24 cellular contexts compared by ENCODE assay signal in the genomic region with DNA sequence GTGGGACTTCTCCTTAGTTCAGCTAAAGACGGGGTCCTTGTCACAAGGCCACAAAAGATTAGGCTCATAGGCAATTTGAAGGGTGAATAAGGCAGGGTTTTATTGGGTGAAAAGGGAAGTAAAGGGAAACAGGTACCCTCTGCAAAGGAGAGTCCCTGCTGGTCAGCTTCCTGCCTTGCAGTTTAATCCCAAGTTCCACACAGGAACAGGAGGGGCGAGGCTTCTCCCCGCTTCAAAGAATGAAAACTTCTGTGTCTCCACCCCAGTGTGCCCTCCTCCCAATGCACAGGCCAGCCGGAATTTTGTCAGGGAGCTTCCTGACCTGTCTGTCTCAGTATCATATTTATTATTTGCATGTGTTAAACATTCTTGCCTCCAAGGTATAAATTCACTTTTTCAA. TPM values are rescaled to one million over a fixed set of nuclear protein-coding genes. Genes with fewer than 3 reads are reported as not detected.
DNase-seq lines count a peak whose midpoint lies in the region; ATAC-seq and TF ChIP-seq lines count a peak whose summit lies in the region.
"Had no signal": no experiment of that assay in that cellular context is flagged by ENCODE, and none has a peak within 500 bp of the region (broad histone marks: within the 10 kb centered on the region; RNA-seq: fewer than 3 reads in every experiment).

No MANE protein-coding gene starts in this region.

- H2BK120ac ChIP-seq in H9 (ENCODE audit: low read depth, low read length, poor library complexity, severe bottlenecking) (no peak overlapping the region), mesendoderm (ENCODE audit: low read depth, low read length) (no peak overlapping the region)

- H3K9me3 Mint-ChIP-seq in H9 (peaks cover 58 to 59% of the 10 kb centered on the region in 2 experiments), endodermal cell (peaks cover 35% of the 10 kb centered on the region)

- intact Hi-C loops in A673 (cut with micrococcal nuclease; ENCODE audit: unreplicated experiment): loop anchor here (10.0 kb wide), 1 partner anchor 185 kb away; a partner anchor contains a TSS

- H3K4me2 ChIP-seq in H9 (ENCODE audit: insufficient read depth, insufficient read length, low read length): no peak overlapping the region
- H3K4me2 ChIP-seq in mesendoderm (ENCODE audit: low read length): no peak overlapping the region
- H3K4me2 ChIP-seq: BLaER1 had no signal

- no peak overlapping the region for H3K23ac ChIP-seq in H9 (ENCODE audit: insufficient read length, low read depth, low read length)
- no peak overlapping the region for H3K23ac ChIP-seq in mesendoderm (ENCODE audit: low read length)

- H3K4ac ChIP-seq in H9 (ENCODE audit: low read depth, low read length) (no peak overlapping the region), mesendoderm (ENCODE audit: low read depth, low read length) (no peak overlapping the region)

- ATAC-seq in upper lobe of left lung (ENCODE audit: low FRiP score in 2 of 2): no peak
- ATAC-seq: PC-3 had no signal

- no peak overlapping the region for H3T11ph ChIP-seq in H9 (ENCODE audit: low read length)

- H2BK5ac ChIP-seq in H9 (ENCODE audit: insufficient read length, low read length): no peak overlapping the region
- no peak overlapping the region for H2BK5ac ChIP-seq in mesendoderm (ENCODE audit: low read length)

- no peak overlapping the region for H2BK15ac ChIP-seq in H9 (ENCODE audit: low read depth, low read length)
- no peak overlapping the region for H2BK15ac ChIP-seq in mesendoderm (replicated peaks; ENCODE audit: low read depth)

- H2AFZ ChIP-seq in H9 (ENCODE audit: low read length): no peak overlapping the region

- H4K91ac ChIP-seq in H9 (ENCODE audit: insufficient read length, low read depth, low read length): no peak overlapping the region

- H3K36me3 Mint-ChIP-seq in H9 (ENCODE audit: insufficient read depth in 1 of 3, low read depth in 3 of 3): no peaks in the 10 kb centered on the region; a peak in 1 of 7 replicates
- no peaks in the 10 kb centered on the region for H3K36me3 Mint-ChIP-seq in endodermal cell (ENCODE audit: low read depth)
- H3K36me3 Mint-ChIP-seq: CD4-positive, CD25-positive, alpha-beta regulatory T cell had no signal

- H3K79me2 ChIP-seq in H9 (ENCODE audit: insufficient read depth, low read length): no peaks in the 10 kb centered on the region
- H3K79me2 ChIP-seq in mesendoderm (ENCODE audit: control insufficient read depth, insufficient read depth, low read length): no peaks in the 10 kb centered on the region

- H3K27ac ChIP-seq in A673 (ENCODE audit: low read depth, low read length, poor library complexity, severe bottlenecking): peak overlapping the region; percentile 54
- no peak overlapping the region for H3K27ac ChIP-seq in H9 (ENCODE audit: insufficient read length, low read depth, low read length)
- no peak overlapping the region for H3K27ac ChIP-seq in endodermal cell (ENCODE audit: low read depth, low read length)
- H3K27ac ChIP-seq in mesendoderm (ENCODE audit: low read depth, low read length): no peak overlapping the region
- no peak overlapping the region for H3K27ac ChIP-seq in upper lobe of left lung
- H3K27ac ChIP-seq: BLaER1, SJCRH30 had no signal

- H3K27me3 Mint-ChIP-seq in H9 (ENCODE audit: low read depth) (no peaks in the 10 kb centered on the region; the same call in 1 of the 2 replicates), endodermal cell (ENCODE audit: insufficient read depth) (no peaks in the 10 kb centered on the region)
- H3K27me3 Mint-ChIP-seq: CD4-positive, CD25-positive, alpha-beta regulatory T cell had no signal

- H4K8ac ChIP-seq in H9 (replicated peaks; ENCODE audit: insufficient read length, low read depth, low read length): no peak overlapping the region
- H4K8ac ChIP-seq in mesendoderm (ENCODE audit: low read depth, low read length): no peak overlapping the region

- no peaks in the 10 kb centered on the region for H3K36me3 ChIP-seq in A673 (ENCODE audit: insufficient read depth, low read length, poor library complexity, severe bottlenecking)
- no peaks in the 10 kb centered on the region for H3K36me3 ChIP-seq in endodermal cell (ENCODE audit: control insufficient read depth, insufficient read depth, low read length)
- no peaks in the 10 kb centered on the region for H3K36me3 ChIP-seq in mesendoderm (ENCODE audit: control insufficient read depth, insufficient read depth, low read length)
- H3K36me3 ChIP-seq in upper lobe of left lung: no peaks in the 10 kb centered on the region
- H3K36me3 ChIP-seq: BLaER1, SJCRH30 had no signal

- CTCF ChIA-PET in A673 (lab: Charles Lee): no interaction called here

- H4K5ac ChIP-seq in H9 (ENCODE audit: insufficient read length, low read depth, low read length) (no peak overlapping the region), mesendoderm (ENCODE audit: low read length) (no peak overlapping the region)

- H2AK5ac ChIP-seq in H9 (ENCODE audit: insufficient read length, low read length): no peak overlapping the region
- H2AK5ac ChIP-seq in mesendoderm (ENCODE audit: low read length): no peak overlapping the region

- no peak for TF ChIP-seq CTCF in A673 (conservative IDR thresholded peaks at IDR 0.05; ENCODE audit: low read depth, low read length)
- TF ChIP-seq CTCF in H9 (conservative IDR thresholded peaks at IDR 0.05): 0 out of 3 replicates have a peak, but pooled peaks have one; percentile 28
- TF ChIP-seq CTCF in endodermal cell (conservative IDR thresholded peaks at IDR 0.05): peak; percentile 45
- no peak for TF ChIP-seq CTCF in upper lobe of left lung (IDR thresholded peaks at IDR 0.05)

- H2BK12ac ChIP-seq in H9 (ENCODE audit: insufficient read length, low read depth, low read length): no peak overlapping the region

- DNase-seq in A673 (ENCODE audit: low spot score) (peak; percentile 54), H9 (peak; percentile 41), endodermal cell (peak; percentile 55), mesendoderm (peak; percentile 51), AG08395 (ENCODE audit: low spot score) (no peak), upper lobe of left lung (no peak)
- no peak for DNase-seq in stimulated activated CD4-positive, alpha-beta T cell treated with anti-CD3 and anti-CD28 coated beads, Interleukin-15, amount 100 ng/mL, for 24 hours
- no peak for DNase-seq in activated CD4-positive, CD25-positive, alpha-beta regulatory T cell treated with anti-CD3 and anti-CD28 coated beads, Interleukin-2, amount 50 U/mL, for 72 hours
- DNase-seq: 8988T; CD4-positive, CD25-positive, alpha-beta regulatory T cell; Kasumi-1; MV-4-11; NCI-H1105; NCI-H1436 treated with DMSO at 0.1 percent for 48 hours; NCI-H187 treated with DMSO at 0.1 percent for 48 hours; NCI-H2107; NCI-H524; NCI-H748 treated with DMSO at 0.1 percent for 48 hours; PC-3 had no signal

- H3K4me1 Mint-ChIP-seq in H9: peaks cover 11 to 16% of the 10 kb centered on the region in 2 experiments
- H3K4me1 Mint-ChIP-seq in endodermal cell: peaks cover 5% of the 10 kb centered on the region

- no CpG with 5 or more reads among the region's 4 CpGs for WGBS in H9 (ENCODE audit: extremely low coverage, insufficient read length, low lambda C conversion rate)
- 42% methylated on average over 3 of the region's 4 CpGs; no CpG with 5 or more reads in 1 of the 2 experiments for WGBS in endodermal cell (ENCODE audit: insufficient coverage in 1 of 2, insufficient read length in 1 of 2), 2 experiments
- no CpG with 5 or more reads among the region's 4 CpGs for WGBS in mesendoderm (ENCODE audit: extremely low coverage, insufficient coverage, low lambda C conversion rate)
- WGBS in upper lobe of left lung, 2 donors: 37 to 50% methylated on average over 2 to 4 of the region's 4 CpGs

- BruUV-seq in A673 (replicated peaks; lab: Mats Ljungman, UMichigan): no TSS peak

- H2BK20ac ChIP-seq in H9 (ENCODE audit: low read depth, low read length, poor library complexity, severe bottlenecking): no peak overlapping the region

- H3K4me3 Mint-ChIP-seq in H9 (no peak overlapping the region), endodermal cell (no peak overlapping the region)
- H3K4me3 Mint-ChIP-seq: CD4-positive, CD25-positive, alpha-beta regulatory T cell had no signal

- no peak for TF ChIP-seq EP300 in upper lobe of left lung (IDR thresholded peaks at IDR 0.05)

- H3K56ac ChIP-seq in H9 (ENCODE audit: insufficient read length, low read depth, low read length) (no peak overlapping the region), mesendoderm (ENCODE audit: low read length) (no peak overlapping the region)

- H3K27me3 ChIP-seq in A673 (replicated peaks; ENCODE audit: insufficient read depth, low read depth, low read length, poor library complexity): no peaks in the 10 kb centered on the region
- no peaks in the 10 kb centered on the region for H3K27me3 ChIP-seq in H9 (ENCODE audit: insufficient read depth, low read length)
- H3K27me3 ChIP-seq in endodermal cell (ENCODE audit: control insufficient read depth, insufficient read depth, low read length, poor library complexity, severe bottlenecking): no peaks in the 10 kb centered on the region
- H3K27me3 ChIP-seq in mesendoderm (ENCODE audit: insufficient read depth, low read length, poor library complexity): no peaks in the 10 kb centered on the region
- no peaks in the 10 kb centered on the region for H3K27me3 ChIP-seq in upper lobe of left lung
- H3K27me3 ChIP-seq: SJCRH30 had no signal

- no peak for TF ChIP-seq POLR2A in upper lobe of left lung (IDR thresholded peaks at IDR 0.05)

- H3K4me1 ChIP-seq in A673 (ENCODE audit: insufficient read depth, low read length, poor library complexity, severe bottlenecking): peaks cover 5% of the 10 kb centered on the region
- no peaks in the 10 kb centered on the region for H3K4me1 ChIP-seq in H9 (ENCODE audit: insufficient read depth, low read length)
- no peaks in the 10 kb centered on the region for H3K4me1 ChIP-seq in endodermal cell (ENCODE audit: control insufficient read depth, insufficient read depth, low read length)
- no peaks in the 10 kb centered on the region for H3K4me1 ChIP-seq in mesendoderm (ENCODE audit: control insufficient read depth, low read depth, low read length)
- no peaks in the 10 kb centered on the region for H3K4me1 ChIP-seq in upper lobe of left lung
- H3K4me1 ChIP-seq: BLaER1, SJCRH30 had no signal

- no peaks in the 10 kb centered on the region for H3K23me2 ChIP-seq in H9 (ENCODE audit: insufficient read length, low read depth, low read length, poor library complexity, severe bottlenecking)

- no peaks in the 10 kb centered on the region for H3K79me1 ChIP-seq in H9 (ENCODE audit: insufficient read depth, low read depth, low read length, poor library complexity, severe bottlenecking)
- no peaks in the 10 kb centered on the region for H3K79me1 ChIP-seq in mesendoderm (ENCODE audit: low read length)

- H3K9ac ChIP-seq in H9 (ENCODE audit: extremely low read depth, insufficient read length, low read length) (no peak overlapping the region), endodermal cell (ENCODE audit: extremely low read depth, low read length, poor library complexity, severe bottlenecking) (no peak overlapping the region), mesendoderm (ENCODE audit: low read length) (no peak overlapping the region)
- H3K9ac ChIP-seq: BLaER1 had no signal

- no peak overlapping the region for H3K14ac ChIP-seq in H9 (ENCODE audit: insufficient read depth, low read length)

- POLR2A ChIA-PET in A673 (lab: Charles Lee; ENCODE audit: low non-redundant PET): no interaction called here

- H3K18ac ChIP-seq in H9 (ENCODE audit: insufficient read length, low read depth, low read length) (no peak overlapping the region), mesendoderm (ENCODE audit: low read length) (no peak overlapping the region)

- H3K9me3 ChIP-seq in A673 (ENCODE audit: low read depth, low read length, poor library complexity, severe bottlenecking) (no peaks in the 10 kb centered on the region), H9 (ENCODE audit: control insufficient read depth, low read depth, low read length) (no peaks in the 10 kb centered on the region), endodermal cell (ENCODE audit: control insufficient read depth, low read length) (no peaks in the 10 kb centered on the region), upper lobe of left lung (no peaks in the 10 kb centered on the region)
- H3K9me3 ChIP-seq: BLaER1, SJCRH30 had no signal

- no peaks in the 10 kb centered on the region for H4K20me1 ChIP-seq in H9 (ENCODE audit: control insufficient read depth, insufficient read depth, insufficient read length)
- H4K20me1 ChIP-seq: BLaER1 had no signal

- H3K27ac Mint-ChIP-seq in H9: no peak overlapping the region
- no peak overlapping the region for H3K27ac Mint-ChIP-seq in endodermal cell

- H3K4me3 ChIP-seq in A673 (ENCODE audit: low read depth, low read length, poor library complexity, severe bottlenecking) (no peak overlapping the region), endodermal cell (ENCODE audit: low read length) (no peak overlapping the region), mesendoderm (ENCODE audit: low read length) (no peak overlapping the region), upper lobe of left lung (no peak overlapping the region)
- H3K4me3 ChIP-seq: BLaER1, SJCRH30 had no signal

RNA-seq across cellular contexts. Expression of a gene that starts 37.1 kb away (rescaled TPM):
- total RNA-seq in A673 (2021) (835 and 839 TPM in 2 replicates), H9 (2021) (27.1 and 29.9 TPM in 2 replicates), endodermal cell (10 to 100 TPM; 24.8 to 40.8 TPM), upper lobe of left lung (10 to 100 TPM in 5 of 6 donors, not detected in 1; 17.8 to 56.9 (median 24.0) TPM)
- 12.4 TPM for polyA plus RNA-seq in endodermal cell (2013, experiment 1 of 2)
- 12.6 TPM for polyA plus RNA-seq in endodermal cell (2013, experiment 2 of 2)
- polyA plus RNA-seq in mesendoderm (2013, experiment 1 of 2): 52.6 TPM
- 53.3 TPM for polyA plus RNA-seq in mesendoderm (2013, experiment 2 of 2)
- total RNA-seq: G401, HT-29, M059J, PC-3, SJCRH30 had no signal

Comparison
In these comparisons a context has a peak if more than half of its experiments do, and no peak if none do; other contexts are left out.
1. DNase-seq: peak in A673 (single experiment), H9 (single experiment), endodermal cell (single experiment) and mesendoderm (single experiment); none in stimulated activated CD4-positive, alpha-beta T cell treated with anti-CD3 and anti-CD28 coated beads, Interleukin-15, amount 100 ng/mL, for 24 hours (single experiment), activated CD4-positive, CD25-positive, alpha-beta regulatory T cell treated with anti-CD3 and anti-CD28 coated beads, Interleukin-2, amount 50 U/mL, for 72 hours (single experiment), AG08395 (single experiment) and upper lobe of left lung (0 of 2).
2. CTCF ChIP-seq: peak in H9 (single experiment) and endodermal cell (single experiment); none in A673 (single experiment) and upper lobe of left lung (0 of 6).
3. RNA of a gene that starts 37.1 kb away (total RNA-seq): 835 to 839 TPM in A673; 24.8 to 40.8 TPM in endodermal cell, 27.1 to 29.9 TPM in H9 and 17.8 to 56.9 TPM in upper lobe of left lung; every median in the first group is over 10 times any median in the second.